Comparison of ENCODE assay signal across 1 cellular context in genomic region chr1:236604218-236605029, GRCh38.
TF ChIP-seq lines count a peak whose summit lies in the region.

TSS of gene HEATR1 (minus strand) at chr1:236604516. CDS start at chr1:236604095, 421 bp downstream.

TF ChIP-seq in K562, 482 proteins besides CTCF, POLR2A, EP300 and RAD21 (continued from another document):
- TF ChIP-seq, protein P1, sequence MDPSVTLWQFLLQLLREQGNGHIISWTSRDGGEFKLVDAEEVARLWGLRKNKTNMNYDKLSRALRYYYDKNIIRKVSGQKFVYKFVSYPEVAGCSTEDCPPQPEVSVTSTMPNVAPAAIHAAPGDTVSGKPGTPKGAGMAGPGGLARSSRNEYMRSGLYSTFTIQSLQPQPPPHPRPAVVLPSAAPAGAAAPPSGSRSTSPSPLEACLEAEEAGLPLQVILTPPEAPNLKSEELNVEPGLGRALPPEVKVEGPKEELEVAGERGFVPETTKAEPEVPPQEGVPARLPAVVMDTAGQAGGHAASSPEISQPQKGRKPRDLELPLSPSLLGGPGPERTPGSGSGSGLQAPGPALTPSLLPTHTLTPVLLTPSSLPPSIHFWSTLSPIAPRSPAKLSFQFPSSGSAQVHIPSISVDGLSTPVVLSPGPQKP (CRISPR knock-in tag; IDR thresholded peaks at IDR 0.05) = no peak
- TF ChIP-seq VEZF1 (CRISPR knock-in tag; IDR thresholded peaks at IDR 0.05) (0 out of 2 replicates have a peak, but pooled peaks have one; percentile 4), ZNF212 (CRISPR knock-in tag; IDR thresholded peaks at IDR 0.05) (0 out of 2 replicates have a peak, but pooled peaks have one; percentile 51), SMARCA5 (IDR thresholded peaks at IDR 0.05) (no peak), SMAD3 (CRISPR knock-in tag; conservative IDR thresholded peaks at IDR 0.05) (peak; percentile 62; the same call in 1 of the 2 replicates), ZNF717 (CRISPR knock-in tag; IDR thresholded peaks at IDR 0.05) (no peak), TCF7 (IDR thresholded peaks at IDR 0.05; ENCODE audit: borderline replicate concordance) (no peak), ZNF324 (CRISPR knock-in tag; IDR thresholded peaks at IDR 0.05) (no peak), ZKSCAN1 (IDR thresholded peaks at IDR 0.05; ENCODE audit: low read depth, low read length) (no peak), PHB (CRISPR knock-in tag; IDR thresholded peaks at IDR 0.05) (no peak), FOXJ2 (tag; IDR thresholded peaks at IDR 0.05) (peak; percentile 63; the same call in 1 of the 2 replicates)
- TF ChIP-seq, protein P2, sequence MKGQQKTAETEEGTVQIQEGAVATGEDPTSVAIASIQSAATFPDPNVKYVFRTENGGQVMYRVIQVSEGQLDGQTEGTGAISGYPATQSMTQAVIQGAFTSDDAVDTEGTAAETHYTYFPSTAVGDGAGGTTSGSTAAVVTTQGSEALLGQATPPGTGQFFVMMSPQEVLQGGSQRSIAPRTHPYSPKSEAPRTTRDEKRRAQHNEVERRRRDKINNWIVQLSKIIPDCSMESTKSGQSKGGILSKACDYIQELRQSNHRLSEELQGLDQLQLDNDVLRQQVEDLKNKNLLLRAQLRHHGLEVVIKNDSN (CRISPR knock-in tag; IDR thresholded peaks at IDR 0.05) = peak; percentile 91
